Comparison of ENCODE assay signal across 11 cellular contexts in the genomic region with DNA sequence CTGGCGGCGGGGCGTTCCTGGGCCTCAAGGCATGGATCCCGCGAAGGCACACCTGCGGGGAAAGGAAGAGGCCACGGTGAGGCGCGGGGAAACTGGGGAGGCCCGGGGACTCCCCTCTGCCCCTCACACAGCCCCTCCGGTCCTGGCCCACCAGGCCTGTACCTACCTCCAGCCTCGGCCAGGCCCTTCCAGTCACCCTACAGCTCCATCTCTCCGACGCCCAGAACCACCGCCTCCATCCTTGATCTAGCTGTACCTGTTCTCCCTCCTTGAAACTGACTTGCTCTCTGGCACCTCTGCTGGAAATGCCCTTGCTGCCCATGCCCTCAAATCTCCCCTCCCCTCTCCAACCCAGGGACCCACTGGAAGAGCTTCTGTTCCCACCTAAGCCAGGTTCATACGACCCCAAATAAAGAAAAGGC. TPM values are rescaled to one million over a fixed set of nuclear protein-coding genes. Genes with fewer than 3 reads are reported as not detected.
DNase-seq lines count a peak whose midpoint lies in the region; ATAC-seq and TF ChIP-seq lines count a peak whose summit lies in the region.
"Had no signal": no experiment of that assay in that cellular context is flagged by ENCODE, and none has a peak within 500 bp of the region (broad histone marks: within the 10 kb centered on the region; RNA-seq: fewer than 3 reads in every experiment).

No MANE protein-coding gene starts in this region.

- H4K20me1 ChIP-seq in hepatocyte (ENCODE audit: insufficient read depth, poor library complexity, severe bottlenecking), result no peaks in the 10 kb centered on the region

- peaks cover 12% of the 10 kb centered on the region for H3K4me1 Mint-ChIP-seq in activated T-cell treated with anti-CD3 and anti-CD28 coated beads, Interleukin-2, amount 50 U/mL, for 4 hours (ENCODE audit: low read depth)
- H3K4me1 Mint-ChIP-seq in T-cell, result peaks cover 10 to 13% (median 13%) of the 10 kb centered on the region in 3 donors
- peaks cover 24% of the 10 kb centered on the region for H3K4me1 Mint-ChIP-seq in stimulated activated memory B cell treated with anti-CD40 and anti-IgM and Interleukin-4, amounts not matched to agents 10 μg/mL and 1 μg/mL and 100 μg/mL, for 72 hours

- H3K4me1 ChIP-seq in hepatocyte (ENCODE audit: insufficient read depth) (peaks cover 22% of the 10 kb centered on the region), SJCRH30 (no peaks in the 10 kb centered on the region)

- no peak overlapping the region for H3K4me3 ChIP-seq in hepatocyte
- H3K4me3 ChIP-seq in SJCRH30, result no peak overlapping the region

- ATAC-seq in activated T-cell treated with anti-CD3 and anti-CD28 coated beads, Interleukin-2, amount 50 U/mL, for 4 hours, result no peak
- ATAC-seq in T-cell (replicated peaks in 1 of 4), result no peak
- no peak for ATAC-seq in stimulated activated memory B cell treated with anti-CD40 and anti-IgM and Interleukin-4, amounts not matched to agents 10 μg/mL and 1 μg/mL and 100 μg/mL, for 72 hours
- no peak for ATAC-seq in HG03378 (IDR thresholded peaks at IDR 0.05; ENCODE audit: unreplicated experiment)
- ATAC-seq in GM18861 (IDR thresholded peaks at IDR 0.05; ENCODE audit: unreplicated experiment), result no peak

- H3K9me2 ChIP-seq in hepatocyte (replicated peaks; ENCODE audit: insufficient read depth), result no peaks in the 10 kb centered on the region

- peak overlapping the region; percentile 95 for H3K4me2 ChIP-seq in hepatocyte

- H3K9me3 Mint-ChIP-seq in activated T-cell treated with anti-CD3 and anti-CD28 coated beads, Interleukin-2, amount 50 U/mL, for 4 hours, result no peaks in the 10 kb centered on the region
- H3K9me3 Mint-ChIP-seq in T-cell, result peaks cover 0 to 4% (median 0%) of the 10 kb centered on the region in 3 donors
- peaks cover 3% of the 10 kb centered on the region for H3K9me3 Mint-ChIP-seq in stimulated activated memory B cell treated with anti-CD40 and anti-IgM and Interleukin-4, amounts not matched to agents 10 μg/mL and 1 μg/mL and 100 μg/mL, for 72 hours

- H3K9me3 ChIP-seq in hepatocyte (ENCODE audit: low read depth), result no peaks in the 10 kb centered on the region
- no peaks in the 10 kb centered on the region for H3K9me3 ChIP-seq in SJCRH30 (replicated peaks)

- H3K36me3 ChIP-seq in hepatocyte (replicated peaks; ENCODE audit: insufficient read depth, low read depth) (no peaks in the 10 kb centered on the region), SJCRH30 (no peaks in the 10 kb centered on the region; the same call in 1 of the 2 replicates)

- no peak for DNase-seq in activated T-cell treated with anti-CD3 and anti-CD28 coated beads, Interleukin-2, amount 50 U/mL, for 4 hours
- DNase-seq in activated T-cell treated with anti-CD3 and anti-CD28 coated beads for 4 hours (no peak), T-cell (no peak), hepatocyte (ENCODE audit: low spot score) (no peak), SJCRH30 (no peak)
- DNase-seq: activated naive CD4-positive, alpha-beta T cell treated with anti-CD3 and anti-CD28 coated beads, Interleukin-2, amount 50 U/mL, for 16 hours; MM.1S; substantia nigra had no signal

- no peaks in the 10 kb centered on the region for H3K27me3 ChIP-seq in hepatocyte
- no peaks in the 10 kb centered on the region for H3K27me3 ChIP-seq in SJCRH30

- no peak overlapping the region for H3K27ac Mint-ChIP-seq in T-cell
- H3K27ac Mint-ChIP-seq in stimulated activated memory B cell treated with anti-CD40 and anti-IgM and Interleukin-4, amounts not matched to agents 10 μg/mL and 1 μg/mL and 100 μg/mL, for 72 hours, result no peak overlapping the region

- H3K27ac ChIP-seq in hepatocyte, result peak overlapping the region; percentile 76
- H3K27ac ChIP-seq in SJCRH30, result no peak overlapping the region

- H3K36me3 Mint-ChIP-seq in activated T-cell treated with anti-CD3 and anti-CD28 coated beads, Interleukin-2, amount 50 U/mL, for 4 hours (ENCODE audit: insufficient read depth), result no peaks in the 10 kb centered on the region
- H3K36me3 Mint-ChIP-seq in T-cell, result no peaks in the 10 kb centered on the region
- H3K36me3 Mint-ChIP-seq in stimulated activated memory B cell treated with anti-CD40 and anti-IgM and Interleukin-4, amounts not matched to agents 10 μg/mL and 1 μg/mL and 100 μg/mL, for 72 hours, result peaks cover 5% of the 10 kb centered on the region

- CTCF ChIA-PET in T-cell (lab: Charles Lee), result interaction anchor here in 1 of 2 donors (0.6 to 0.7 kb wide), 4 partner anchors 18 to 202 kb away, joined by 3 to 6 read pairs (median 3); no protein-coding TSS in a partner anchor

- H3K4me3 Mint-ChIP-seq in activated T-cell treated with anti-CD3 and anti-CD28 coated beads, Interleukin-2, amount 50 U/mL, for 4 hours, result peak overlapping the region; percentile 48
- H3K4me3 Mint-ChIP-seq in T-cell, result peak overlapping the region; percentile 66 to 75 (median 73)
- H3K4me3 Mint-ChIP-seq in stimulated activated memory B cell treated with anti-CD40 and anti-IgM and Interleukin-4, amounts not matched to agents 10 μg/mL and 1 μg/mL and 100 μg/mL, for 72 hours, result peak overlapping the region; percentile 73

- POLR2A ChIA-PET in T-cell (lab: Charles Lee), result interaction anchor here in 1 of 2 donors (0.6 kb wide), 1 partner anchor 10 kb away, joined by 3 read pairs; no protein-coding TSS in a partner anchor

- TF ChIP-seq CTCF in hepatocyte (IDR thresholded peaks at IDR 0.05; ENCODE audit: poor library complexity), result no peak

- no peak overlapping the region for H2AFZ ChIP-seq in hepatocyte

- no peaks in the 10 kb centered on the region for H3K27me3 Mint-ChIP-seq in activated T-cell treated with anti-CD3 and anti-CD28 coated beads, Interleukin-2, amount 50 U/mL, for 4 hours (ENCODE audit: low read depth)
- no peaks in the 10 kb centered on the region for H3K27me3 Mint-ChIP-seq in T-cell
- H3K27me3 Mint-ChIP-seq in stimulated activated memory B cell treated with anti-CD40 and anti-IgM and Interleukin-4, amounts not matched to agents 10 μg/mL and 1 μg/mL and 100 μg/mL, for 72 hours, result peaks cover 2% of the 10 kb centered on the region

- 99% methylated on average over 12 of the region's 16 CpGs for WGBS in hepatocyte (ENCODE audit: low lambda C conversion rate, missing lambda C conversion rate)

- H3K79me2 ChIP-seq in hepatocyte, result no peaks in the 10 kb centered on the region

RNA-seq across cellular contexts. Expression of gene ANKRD9, which starts 1.7 kb away (rescaled TPM):
- 10 to 100 TPM in 1 of 3 donors, 1 to 10 TPM in 2; 6.7 to 11.0 (median 8.7) TPM for total RNA-seq in activated T-cell treated with anti-CD3 and anti-CD28 coated beads, Interleukin-2, amount 50 U/mL, for 4 hours
- 1 to 10 TPM; 1.9 to 3.2 (median 2.4) TPM for total RNA-seq in T-cell
- 43.8 and 46.5 TPM in 2 replicates for total RNA-seq in hepatocyte
- 88.1 and 90.7 TPM in 2 replicates for polyA plus RNA-seq in hepatocyte
- 19.9 and 20.5 TPM in 2 replicates for total RNA-seq in SJCRH30 (2014; rRNA removed; shearing (Covaris generic))
